ENCODE assay signal across 20 cellular contexts in genomic region chr16:2095918-2096582, GRCh38. TPM values are rescaled to one million over a fixed set of nuclear protein-coding genes. Genes with fewer than 3 reads are reported as not detected.
DNase-seq lines count a peak whose midpoint lies in the region; ATAC-seq and TF ChIP-seq lines count a peak whose summit lies in the region.
"Had no signal": no experiment of that assay in that cellular context is flagged by ENCODE, and none has a peak within 500 bp of the region (broad histone marks: within the 10 kb centered on the region; RNA-seq: fewer than 3 reads in every experiment).

No MANE protein-coding gene starts in this region.

- H3K27ac ChIP-seq in parathyroid adenoma (peak overlapping the region; percentile 37), psoas muscle (no peak overlapping the region)
- H3K27ac ChIP-seq: BLaER1, HL-60, SK-N-MC had no signal

- in situ Hi-C loops in ACHN (cut with HindIII; ENCODE audit: low pct_ligation_motif_present, low pct_unique_long_range_greater_than_20kb, low sequenced_read_pairs), result no loop called here

- intact Hi-C loops in psoas muscle (cut with DNase I), result no loop called here

- WGBS in psoas muscle, 3 donors, result 94 to 96% (median 95%) methylated on average over 23 of the region's 23 CpGs

- no peak overlapping the region for H2AFZ ChIP-seq in parathyroid adenoma

- no peaks in the 10 kb centered on the region for H3K27me3 ChIP-seq in NT2/D1 (ENCODE audit: insufficient read depth, insufficient read length)
- H3K27me3 ChIP-seq in parathyroid adenoma (ENCODE audit: control insufficient read depth, insufficient read depth, low read length), result no peaks in the 10 kb centered on the region
- H3K27me3 ChIP-seq in psoas muscle (ENCODE audit: insufficient read depth in 3 of 3, low read length in 2 of 3), result no peaks in the 10 kb centered on the region
- H3K27me3 ChIP-seq: BLaER1 had no signal

- H3K4me1 ChIP-seq in NT2/D1 (ENCODE audit: insufficient read depth, insufficient read length) (peaks cover 9% of the 10 kb centered on the region), parathyroid adenoma (peaks cover 3% of the 10 kb centered on the region), psoas muscle (no peaks in the 10 kb centered on the region)

- H3K9ac ChIP-seq in NT2/D1 (ENCODE audit: insufficient read length, low read depth), result peak overlapping the region; percentile 28
- no peak overlapping the region for H3K9ac ChIP-seq in parathyroid adenoma
- H3K9ac ChIP-seq: BLaER1 had no signal

- no peak for ATAC-seq in psoas muscle
- ATAC-seq in GM21619 (IDR thresholded peaks at IDR 0.05; ENCODE audit: unreplicated experiment), result no peak

- no peak overlapping the region for H3K4me3 ChIP-seq in NT2/D1 (ENCODE audit: insufficient read length, low read depth)
- H3K4me3 ChIP-seq in parathyroid adenoma (ENCODE audit: low read depth, low read length), result no peak overlapping the region
- H3K4me3 ChIP-seq in psoas muscle, result no peak overlapping the region
- H3K4me3 ChIP-seq: BLaER1, SK-N-MC had no signal

- no peaks in the 10 kb centered on the region for H3K9me3 ChIP-seq in NT2/D1 (ENCODE audit: insufficient read depth, low read length)
- H3K9me3 ChIP-seq in parathyroid adenoma (ENCODE audit: control insufficient read depth, low read length), result no peaks in the 10 kb centered on the region
- no peaks in the 10 kb centered on the region for H3K9me3 ChIP-seq in psoas muscle
- H3K9me3 ChIP-seq: BLaER1 had no signal

- H3K36me3 ChIP-seq in NT2/D1 (ENCODE audit: insufficient read depth, insufficient read length, low read length), result peaks cover 71% of the 10 kb centered on the region
- H3K36me3 ChIP-seq in parathyroid adenoma (ENCODE audit: control insufficient read depth, insufficient read depth, low read length), result no peaks in the 10 kb centered on the region
- H3K36me3 ChIP-seq in psoas muscle (ENCODE audit: insufficient read depth in 1 of 2, low read depth in 1 of 2), result peaks cover 8 to 90% of the 10 kb centered on the region in 2 donors

- H3K79me2 ChIP-seq in parathyroid adenoma, result no peaks in the 10 kb centered on the region

- H3K4me2 ChIP-seq in parathyroid adenoma (ENCODE audit: low read length), result no peak overlapping the region
- H3K4me2 ChIP-seq: BLaER1 had no signal

- peak; percentile 84 for DNase-seq in ACHN
- DNase-seq in NT2/D1 (ENCODE audit: low read depth, low spot score), result no peak
- peak; percentile 41 for DNase-seq in islet precursor cell
- DNase-seq in activated gamma-delta T cell treated with Interleukin-2 at 50 U/mL for 16 hours, result no peak
- DNase-seq in psoas muscle, result no peak
- no peak for DNase-seq in cerebellar cortex (ENCODE audit: low spot score)
- DNase-seq: Calu3; CD4-positive, alpha-beta memory T cell; NCI-H1105 treated with DMSO at 0.1 percent for 48 hours; NCI-H1694; NCI-H2081 treated with DMSO at 0.1 percent for 48 hours; NCI-H510A; NCI-H774; OCI-M1; SHP77 had no signal

- TF ChIP-seq CTCF in parathyroid adenoma (IDR thresholded peaks at IDR 0.05) (no peak), psoas muscle (IDR thresholded peaks at IDR 0.05) (no peak)

RNA-seq across cellular contexts. Expression of gene PKD1, which starts 39.6 kb away (rescaled TPM):
- 100 to 1,000 TPM in 1 of 4 donors, 10 to 100 TPM in 3; 59.1 to 123 (median 86.0) TPM for total RNA-seq in psoas muscle
- 10 to 100 TPM; 33.9 to 93.3 (median 58.4) TPM for polyA plus RNA-seq in psoas muscle

RNA-seq across cellular contexts. Expression of gene TSC2, which starts 48.3 kb away (rescaled TPM):
- total RNA-seq in psoas muscle, result 10 to 100 TPM; 60.8 to 89.9 (median 73.8) TPM
- polyA plus RNA-seq in psoas muscle, result 10 to 100 TPM; 27.8 to 43.0 (median 29.7) TPM

RNA-seq across cellular contexts. Expression of gene NTHL1, which starts 48.4 kb away (rescaled TPM):
- total RNA-seq in psoas muscle, result 10 to 100 TPM in 1 of 4 donors, 1 to 10 TPM in 3; 3.1 to 11.9 (median 4.8) TPM
- polyA plus RNA-seq in psoas muscle, result 10 to 100 TPM in 2 of 3 donors, 1 to 10 TPM in 1; 8.0 to 17.7 (median 16.8) TPM

RNA-seq across cellular contexts. Expression of gene RAB26, which starts 52.4 kb away (rescaled TPM):
- total RNA-seq in psoas muscle, result 1 to 10 TPM in 1 of 4 donors, under 1 TPM in 3; 0.32 to 1.7 (median 0.83) TPM
- polyA plus RNA-seq in psoas muscle, result under 1 TPM; 0.17 to 0.31 (median 0.21) TPM

RNA-seq across cellular contexts. Expression of gene TRAF7, which starts 59.5 kb away (rescaled TPM):
- 10 to 100 TPM; 15.6 to 47.5 (median 38.9) TPM for total RNA-seq in psoas muscle
- 10 to 100 TPM; 20.8 to 39.1 (median 27.3) TPM for polyA plus RNA-seq in psoas muscle

Comparison
In these comparisons a context has a peak if more than half of its experiments do, and no peak if none do; other contexts are left out.
1. DNase-seq: peak in ACHN (single experiment) and islet precursor cell (single experiment); none in NT2/D1 (single experiment), activated gamma-delta T cell treated with Interleukin-2 at 50 U/mL for 16 hours (single experiment), psoas muscle (0 of 2) and cerebellar cortex (single experiment).